9 cellular contexts compared by ENCODE assay signal in the genomic region with DNA sequence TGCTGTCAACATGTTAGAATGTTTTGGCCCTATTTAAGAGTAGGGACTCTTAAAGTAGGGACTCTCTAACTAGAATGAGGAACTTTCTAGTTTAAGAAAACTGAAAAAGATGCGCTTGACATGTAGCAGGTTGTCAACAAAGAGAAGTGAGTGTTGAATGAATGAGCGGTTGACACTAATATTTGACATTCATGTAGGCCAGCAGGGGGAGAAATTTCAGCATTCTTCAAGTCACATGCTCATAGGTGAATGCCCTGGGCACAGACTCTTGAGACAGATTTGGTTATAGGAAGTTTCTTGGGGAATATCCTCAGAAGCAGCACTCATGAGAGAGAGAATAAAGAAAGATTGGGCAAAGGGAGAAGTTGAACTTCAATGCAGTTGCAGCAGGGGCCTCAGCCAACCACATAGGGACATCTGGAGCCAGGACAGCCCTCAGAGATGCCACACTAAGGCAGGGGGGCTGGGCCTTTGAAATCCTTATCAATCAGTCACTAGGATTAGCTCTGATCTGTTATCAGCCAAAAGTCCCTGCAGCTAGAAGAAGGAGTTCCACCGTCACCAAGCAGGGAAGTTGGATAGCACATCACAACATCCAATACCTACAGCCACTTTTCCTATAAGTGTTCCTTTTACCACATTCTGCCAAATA.
DNase-seq lines count a peak whose midpoint lies in the region; ATAC-seq and TF ChIP-seq lines count a peak whose summit lies in the region.
"Had no signal": no experiment of that assay in that cellular context is flagged by ENCODE, and none has a peak within 500 bp of the region (broad histone marks: within the 10 kb centered on the region; RNA-seq: fewer than 3 reads in every experiment).

No MANE protein-coding gene starts in this region.

- TF ChIP-seq CTCF in WTC11 (IDR thresholded peaks at IDR 0.05) = no peak
- TF ChIP-seq CTCF in CD4-positive, alpha-beta T cell (IDR thresholded peaks at IDR 0.05) = no peak

- no peaks in the 10 kb centered on the region for H3K9me3 ChIP-seq in CD4-positive, alpha-beta T cell (ENCODE audit: control insufficient read depth, low read length)

- CTCF ChIA-PET in WTC11 (lab: Charles Lee) = no interaction called here
- CTCF ChIA-PET in CD4-positive, alpha-beta T cell (lab: Charles Lee) = no interaction called here

- POLR2A ChIA-PET in WTC11 (lab: Charles Lee) = no interaction called here
- POLR2A ChIA-PET in CD4-positive, alpha-beta T cell (lab: Charles Lee) = no interaction called here

- H3K27ac ChIP-seq in CD4-positive, alpha-beta T cell (ENCODE audit: low read depth, low read length) = no peak overlapping the region

- H3K4me3 Mint-ChIP-seq in WTC11 = no peak overlapping the region
- H3K4me3 Mint-ChIP-seq in CD4-positive, alpha-beta T cell = no peak overlapping the region

- no peak overlapping the region for H3K27ac Mint-ChIP-seq in WTC11
- no peak overlapping the region for H3K27ac Mint-ChIP-seq in CD4-positive, alpha-beta T cell

- in situ Hi-C loops in Caki2 (cut with HindIII; ENCODE audit: low pct_unique_long_range_greater_than_20kb, low sequenced_read_pairs) = no loop called here

- intact Hi-C loops in CD4-positive, alpha-beta T cell (cut with DNase I, micrococcal nuclease) = no loop called here

- H3K4me1 Mint-ChIP-seq in WTC11 = no peaks in the 10 kb centered on the region
- H3K4me1 Mint-ChIP-seq in CD4-positive, alpha-beta T cell (ENCODE audit: low read depth) = no peaks in the 10 kb centered on the region

- ATAC-seq in GM19397 (IDR thresholded peaks at IDR 0.05; ENCODE audit: unreplicated experiment) (peak; percentile 84), HG03432 (IDR thresholded peaks at IDR 0.05; ENCODE audit: unreplicated experiment) (peak; percentile 95), WTC11 (no peak), GM18505 (IDR thresholded peaks at IDR 0.05; ENCODE audit: unreplicated experiment) (no peak)
- no peak for ATAC-seq in CD4-positive, alpha-beta T cell (ENCODE audit: poor library complexity)

- no peaks in the 10 kb centered on the region for H3K27me3 Mint-ChIP-seq in WTC11 (ENCODE audit: low read depth)
- H3K27me3 Mint-ChIP-seq in CD4-positive, alpha-beta T cell = no peaks in the 10 kb centered on the region

- DNase-seq in Caki2 (ENCODE audit: low read depth) = peak; percentile 10
- DNase-seq in WTC11 (ENCODE audit: low spot score) = no peak
- no peak for DNase-seq in NCI-H187 treated with DMSO at 0.1 percent for 48 hours (lab: John Stamatoyannopoulos, UW)
- no peak for DNase-seq in dermis blood vessel endothelial cell
- DNase-seq in CD4-positive, alpha-beta T cell = no peak
- DNase-seq: KG1 had no signal

- no peaks in the 10 kb centered on the region for H3K27me3 ChIP-seq in CD4-positive, alpha-beta T cell (ENCODE audit: control insufficient read depth, insufficient read depth, low read length)

- peaks cover 67% of the 10 kb centered on the region for H3K9me3 Mint-ChIP-seq in WTC11
- H3K9me3 Mint-ChIP-seq in CD4-positive, alpha-beta T cell = peaks cover 7% of the 10 kb centered on the region

- H3K36me3 Mint-ChIP-seq in WTC11 = peaks cover 28% of the 10 kb centered on the region
- no peaks in the 10 kb centered on the region for H3K36me3 Mint-ChIP-seq in CD4-positive, alpha-beta T cell (ENCODE audit: low read depth)

- TF ChIP-seq POLR2A in GM18505 (IDR thresholded peaks at IDR 0.05; ENCODE audit: borderline replicate concordance, extremely low read depth, insufficient read depth, insufficient read length) = no peak

TF ChIP-seq in WTC11, 78 proteins besides CTCF, POLR2A, EP300 and RAD21:
- TF ChIP-seq NR1H2 (CRISPR knock-in tag; IDR thresholded peaks at IDR 0.05) = no peak
- no peak for TF ChIP-seq PRRX2 (CRISPR knock-in tag; IDR thresholded peaks at IDR 0.05)
- no peak for TF ChIP-seq CREM (CRISPR knock-in tag; IDR thresholded peaks at IDR 0.05)
- 0 out of 2 replicates have a peak, but pooled peaks have one; percentile 22 for TF ChIP-seq USF2 (CRISPR knock-in tag; IDR thresholded peaks at IDR 0.05)
- TF ChIP-seq ATF1 (CRISPR knock-in tag; IDR thresholded peaks at IDR 0.05) = no peak
- TF ChIP-seq FOXP4 (CRISPR knock-in tag; IDR thresholded peaks at IDR 0.05) = no peak
- TF ChIP-seq EMX1 (CRISPR knock-in tag; IDR thresholded peaks at IDR 0.05) = no peak

Comparison
In these comparisons a context has a peak if more than half of its experiments do, and no peak if none do; other contexts are left out.
1. ATAC-seq: peak in GM19397 (single experiment) and HG03432 (single experiment); none in WTC11 (single experiment), GM18505 (single experiment) and CD4-positive, alpha-beta T cell (single experiment).